Comparison of ENCODE assay signal across 14 cellular contexts in genomic region chr9:98908897-98909634, GRCh38. TPM values are rescaled to one million over a fixed set of nuclear protein-coding genes. Genes with fewer than 3 reads are reported as not detected.
DNase-seq lines count a peak whose midpoint lies in the region; ATAC-seq and TF ChIP-seq lines count a peak whose summit lies in the region.
"Had no signal": no experiment of that assay in that cellular context is flagged by ENCODE, and none has a peak within 500 bp of the region (broad histone marks: within the 10 kb centered on the region; RNA-seq: fewer than 3 reads in every experiment).

No MANE protein-coding gene starts in this region.

- H3K23ac ChIP-seq in mesenchymal stem cell (ENCODE audit: low read length in 2 of 2), result no peak overlapping the region

- DNase-seq in SK-N-SH, result no peak
- peak; percentile 98 for DNase-seq in dedifferentiated amniotic fluid mesenchymal stem cell (ENCODE audit: extremely low spot score)
- DNase-seq in mesenchymal stem cell, result no peak
- no peak for DNase-seq in uterus
- no peak for DNase-seq in cortex of kidney (lab: John Stamatoyannopoulos, UW)
- DNase-seq in T-helper 17 cell, result no peak
- DNase-seq: activated CD8-positive, alpha-beta T cell treated with anti-CD3 and anti-CD28 coated beads, Interleukin-2, amount 10 ng/mL, durations not matched to agents 7 days and 5 days; GDM1; H9; mammary epithelial cell; spleen had no signal

- no peaks in the 10 kb centered on the region for H3K9me3 ChIP-seq in SK-N-SH
- H3K9me3 ChIP-seq in mesenchymal stem cell (ENCODE audit: control insufficient read depth, low read length), result no peaks in the 10 kb centered on the region
- H3K9me3 ChIP-seq in uterus, result no peaks in the 10 kb centered on the region
- no peaks in the 10 kb centered on the region for H3K9me3 ChIP-seq in T-helper 17 cell (ENCODE audit: control insufficient read depth, low read length, poor library complexity, severe bottlenecking)
- H3K9me3 ChIP-seq: spleen had no signal

- peaks cover 41% of the 10 kb centered on the region for H3K27me3 Mint-ChIP-seq in T-helper 17 cell

- no peak overlapping the region for H3K27ac Mint-ChIP-seq in T-helper 17 cell
- H3K27ac Mint-ChIP-seq: activated CD8-positive, alpha-beta T cell treated with anti-CD3 and anti-CD28 coated beads, Interleukin-2, amount 10 ng/mL, durations not matched to agents 7 days and 5 days had no signal

- H4K20me1 ChIP-seq in SK-N-SH (ENCODE audit: insufficient read depth), result no peaks in the 10 kb centered on the region

- H3K36me3 Mint-ChIP-seq in T-helper 17 cell (ENCODE audit: low read depth), result no peaks in the 10 kb centered on the region

- H3K4me2 ChIP-seq in SK-N-SH (peak overlapping the region; percentile 34; the same call in 1 of the 2 replicates), mesenchymal stem cell (ENCODE audit: low read length, poor library complexity, severe bottlenecking) (no peak overlapping the region)

- intact Hi-C loops in uterus (cut with DNase I; ENCODE audit: low total_unique reads), result no loop called here

- no peak for TF ChIP-seq RAD21 in SK-N-SH (IDR thresholded peaks at IDR 0.05; ENCODE audit: low read length)

- H3K18ac ChIP-seq in mesenchymal stem cell (ENCODE audit: low read depth in 1 of 2, low read length in 2 of 2), result peak overlapping the region; percentile 69 to 86

- H3K4me1 ChIP-seq in SK-N-SH (ENCODE audit: control insufficient read depth in 1 of 2, insufficient read depth in 2 of 2, low read depth in 1 of 2, low read length in 1 of 2), result peaks cover 0 to 23% of the 10 kb centered on the region in 2 experiments; a peak in 2 of 4 replicates
- H3K4me1 ChIP-seq in mesenchymal stem cell (ENCODE audit: control insufficient read depth, insufficient read depth, low read depth, low read length), result peaks cover 19% of the 10 kb centered on the region
- H3K4me1 ChIP-seq in uterus, result no peaks in the 10 kb centered on the region

- H2BK5ac ChIP-seq in mesenchymal stem cell (ENCODE audit: low read depth, low read length, poor library complexity, severe bottlenecking), result no peak overlapping the region

- no peak for TF ChIP-seq EP300 in SK-N-SH (IDR thresholded peaks at IDR 0.05; ENCODE audit: borderline replicate concordance in 1 of 2, low read depth in 1 of 2, low read length in 1 of 2)

- H3K4ac ChIP-seq in mesenchymal stem cell (ENCODE audit: low read depth in 1 of 2, low read length in 2 of 2), result peak overlapping the region; percentile 42 to 50

- H2BK120ac ChIP-seq in mesenchymal stem cell (ENCODE audit: low read depth, low read length), result peak overlapping the region; percentile 62

- no peak overlapping the region for H3K14ac ChIP-seq in mesenchymal stem cell (ENCODE audit: low read length in 2 of 2)

- H4K91ac ChIP-seq in mesenchymal stem cell (ENCODE audit: low read length), result peak overlapping the region; percentile 83

- TF ChIP-seq POLR2A in uterus (IDR thresholded peaks at IDR 0.05), result no peak

- H2AFZ ChIP-seq in SK-N-SH (ENCODE audit: low read depth) (no peak overlapping the region), mesenchymal stem cell (ENCODE audit: low read depth, low read length) (peak overlapping the region; percentile 1)

- H3K9ac ChIP-seq in SK-N-SH, result no peak overlapping the region
- no peak overlapping the region for H3K9ac ChIP-seq in mesenchymal stem cell (ENCODE audit: low read length)

- H3K4me1 Mint-ChIP-seq in T-helper 17 cell, result peaks cover 2% of the 10 kb centered on the region

- no peaks in the 10 kb centered on the region for H3K79me2 ChIP-seq in SK-N-SH (ENCODE audit: insufficient read depth)

- H3K4me3 ChIP-seq in SK-N-SH (ENCODE audit: low read depth in 2 of 2, low read length in 1 of 2) (no peak overlapping the region), mesenchymal stem cell (ENCODE audit: insufficient read depth in 1 of 2, low read depth in 1 of 2, low read length in 2 of 2) (no peak overlapping the region), uterus (no peak overlapping the region)
- H3K4me3 ChIP-seq: spleen had no signal

- peak overlapping the region in 1 of 2 experiments; percentile 73; a peak in 2 of 4 replicates for H3K27ac ChIP-seq in SK-N-SH (ENCODE audit: low read depth in 2 of 2, low read length in 1 of 2)
- peak overlapping the region; percentile 13 for H3K27ac ChIP-seq in mesenchymal stem cell (ENCODE audit: low read length, poor library complexity, severe bottlenecking)
- H3K27ac ChIP-seq in uterus, result peak overlapping the region; percentile 8 to 70
- H3K27ac ChIP-seq: 22Rv1 had no signal

- WGBS in SK-N-SH (ENCODE audit: low lambda C conversion rate), result 53% methylated on average over 3 of the region's 5 CpGs
- WGBS in mesenchymal stem cell, result 56% methylated on average over 5 of the region's 5 CpGs

- POLR2A ChIA-PET in SK-N-SH (lab: Yijun Ruan, JAX), result no interaction called here

- H3K27me3 ChIP-seq in SK-N-SH (ENCODE audit: insufficient read depth), result no peaks in the 10 kb centered on the region
- H3K27me3 ChIP-seq in mesenchymal stem cell (ENCODE audit: control insufficient read depth in 1 of 2, insufficient read depth in 1 of 2, low read length in 2 of 2), result no peaks in the 10 kb centered on the region
- no peaks in the 10 kb centered on the region for H3K27me3 ChIP-seq in uterus

- peak overlapping the region; percentile 81 for H4K8ac ChIP-seq in mesenchymal stem cell (ENCODE audit: low read length)

- H2BK15ac ChIP-seq in mesenchymal stem cell (ENCODE audit: low read depth, poor library complexity, severe bottlenecking), result no peak overlapping the region

- CTCF ChIA-PET in SK-N-SH (lab: Yijun Ruan, JAX), result no interaction called here

- ATAC-seq in SK-N-SH treated with all-trans-retinoic acid at 6 μM for 48 hours, result no peak
- no peak for ATAC-seq in T-helper 17 cell
- no peak for ATAC-seq in HG03439 (IDR thresholded peaks at IDR 0.05; ENCODE audit: unreplicated experiment)
- ATAC-seq: activated CD8-positive, alpha-beta T cell treated with anti-CD3 and anti-CD28 coated beads, Interleukin-2, amount 10 ng/mL, durations not matched to agents 7 days and 5 days had no signal

- no peak for TF ChIP-seq CTCF in SK-N-SH (IDR thresholded peaks at IDR 0.05)
- no peak for TF ChIP-seq CTCF in uterus (IDR thresholded peaks at IDR 0.05)

- peaks cover 14% of the 10 kb centered on the region for H3F3A ChIP-seq in SK-N-SH (replicated peaks; ENCODE audit: insufficient read depth)

- no peaks in the 10 kb centered on the region for H3K79me1 ChIP-seq in mesenchymal stem cell (replicated peaks; ENCODE audit: low read length, poor library complexity, severe bottlenecking)

- H2AK5ac ChIP-seq in mesenchymal stem cell (ENCODE audit: low read length, severe bottlenecking), result no peak overlapping the region

- H3K36me3 ChIP-seq in SK-N-SH (replicated peaks in 1 of 2; ENCODE audit: control insufficient read depth in 1 of 2, insufficient read depth in 2 of 2, low read length in 1 of 2), result no peaks in the 10 kb centered on the region
- H3K36me3 ChIP-seq in mesenchymal stem cell (ENCODE audit: control insufficient read depth in 1 of 2, insufficient read depth in 2 of 2, low read depth in 1 of 2, low read length in 2 of 2), result no peaks in the 10 kb centered on the region
- no peaks in the 10 kb centered on the region for H3K36me3 ChIP-seq in uterus
- H3K36me3 ChIP-seq: spleen had no signal

- no peak overlapping the region for H3K4me3 Mint-ChIP-seq in T-helper 17 cell
- H3K4me3 Mint-ChIP-seq: activated CD8-positive, alpha-beta T cell treated with anti-CD3 and anti-CD28 coated beads, Interleukin-2, amount 10 ng/mL, durations not matched to agents 7 days and 5 days; H9 had no signal

- peak overlapping the region; percentile 2 to 6 for H2BK12ac ChIP-seq in mesenchymal stem cell (ENCODE audit: low read length in 2 of 2)

- H3K9me2 ChIP-seq in SK-N-SH, result no peaks in the 10 kb centered on the region

TF ChIP-seq in SK-N-SH, 30 proteins besides CTCF, POLR2A, EP300 and RAD21:
- no peak; the same call in 1 of the 2 replicates for TF ChIP-seq PBX3 (IDR thresholded peaks at IDR 0.05)
- 0 out of 2 replicates have a peak, but pooled peaks have one; percentile 16 for TF ChIP-seq TCF12 (IDR thresholded peaks at IDR 0.05)

TF ChIP-seq in SK-N-SH treated with all-trans-retinoic acid at 6 μM for 48 hours, 23 proteins besides CTCF, POLR2A, EP300 and RAD21:
- no peak for TF ChIP-seq ESRRG (CRISPR knock-in tag; IDR thresholded peaks at IDR 0.05)
- TF ChIP-seq SNAI2 (CRISPR knock-in tag; IDR thresholded peaks at IDR 0.05), result no peak
- no peak for TF ChIP-seq OSR1 (CRISPR knock-in tag; IDR thresholded peaks at IDR 0.05)
- no peak for TF ChIP-seq ZC3H10 (CRISPR knock-in tag; IDR thresholded peaks at IDR 0.05)
- no peak for TF ChIP-seq CSRNP3 (CRISPR knock-in tag; IDR thresholded peaks at IDR 0.05)
- no peak for TF ChIP-seq GLIS3 (CRISPR knock-in tag; IDR thresholded peaks at IDR 0.05)
- no peak for TF ChIP-seq TOX (CRISPR knock-in tag; IDR thresholded peaks at IDR 0.05; ENCODE audit: borderline replicate concordance)

RNA-seq across cellular contexts. Expression of gene COL15A1, which starts 34.6 kb away (rescaled TPM):
- polyA plus RNA-seq in SK-N-SH (2012; rRNA removed), result 0.76 and 0.84 TPM in 2 replicates
- polyA plus RNA-seq in SK-N-SH (2012; cell fraction: cytosol; rRNA removed), result 0.55 and 0.72 TPM in 2 replicates
- polyA plus RNA-seq in SK-N-SH (2012; cell fraction: nucleus; rRNA removed), result 1.3 and 2.5 TPM in 2 replicates
- polyA plus RNA-seq in mesenchymal stem cell (2013, experiment 1 of 2), result 4.3 TPM
- polyA plus RNA-seq in mesenchymal stem cell (2013, experiment 2 of 2), result 4.2 TPM
- 100 to 1,000 TPM in 1 of 4 donors, 10 to 100 TPM in 3; 20.3 to 160 (median 50.4) TPM for total RNA-seq in uterus
- total RNA-seq in T-helper 17 cell, result not detected
- total RNA-seq: H9 had no signal
- polyA plus RNA-seq: mammary epithelial cell had no signal

Comparison
In these comparisons a context has a peak if more than half of its experiments do, and no peak if none do; other contexts are left out.
1. RNA of gene COL15A1, which starts 34.6 kb away (total RNA-seq): 20.3 to 160 TPM in uterus; not detected in T-helper 17 cell; every median in the first group is over 10 times any median in the second.